Comparison of ENCODE assay signal across 1 cellular context in the genomic region with DNA sequence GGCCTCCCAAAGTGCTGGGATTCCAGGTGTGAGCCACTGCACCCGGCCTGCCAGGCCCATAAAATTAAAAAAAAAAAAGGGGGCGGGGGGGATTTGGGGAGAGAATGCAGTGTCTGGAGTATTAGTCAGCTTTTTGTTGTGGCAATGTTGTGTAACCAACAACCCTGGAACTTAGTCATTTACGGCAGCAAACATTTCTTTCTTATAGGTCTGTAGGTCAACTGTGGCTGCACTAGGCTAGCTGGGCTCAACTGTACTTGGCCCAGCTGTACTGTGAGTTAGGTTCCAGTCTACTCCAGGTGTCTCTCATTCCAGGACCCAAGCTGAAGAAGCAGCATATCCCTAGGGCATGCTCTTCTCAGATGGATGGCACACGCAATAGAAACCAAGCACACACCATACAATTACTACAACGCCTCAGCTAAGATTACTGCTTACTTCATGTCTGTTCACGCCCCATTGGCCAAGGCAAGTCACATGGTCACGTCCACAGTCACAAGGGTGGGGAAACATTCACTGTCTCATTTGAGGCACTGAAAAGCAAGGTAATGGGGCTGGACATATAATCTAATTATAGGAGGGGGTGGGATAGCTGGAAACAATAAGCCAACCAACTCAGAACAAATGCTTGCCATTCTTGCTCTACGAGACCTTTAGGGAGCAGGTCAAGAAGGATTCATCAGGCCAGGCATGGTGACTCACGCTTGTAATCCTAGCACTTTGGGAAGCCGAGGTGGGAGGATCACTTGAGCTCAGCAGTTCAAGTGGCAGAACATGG.
TF ChIP-seq lines count a peak whose summit lies in the region.

No MANE protein-coding gene starts in this region.

TF ChIP-seq in K562, 482 proteins besides CTCF, POLR2A, EP300 and RAD21 (continued from another document and continues in another):
- TF ChIP-seq, protein P1, sequence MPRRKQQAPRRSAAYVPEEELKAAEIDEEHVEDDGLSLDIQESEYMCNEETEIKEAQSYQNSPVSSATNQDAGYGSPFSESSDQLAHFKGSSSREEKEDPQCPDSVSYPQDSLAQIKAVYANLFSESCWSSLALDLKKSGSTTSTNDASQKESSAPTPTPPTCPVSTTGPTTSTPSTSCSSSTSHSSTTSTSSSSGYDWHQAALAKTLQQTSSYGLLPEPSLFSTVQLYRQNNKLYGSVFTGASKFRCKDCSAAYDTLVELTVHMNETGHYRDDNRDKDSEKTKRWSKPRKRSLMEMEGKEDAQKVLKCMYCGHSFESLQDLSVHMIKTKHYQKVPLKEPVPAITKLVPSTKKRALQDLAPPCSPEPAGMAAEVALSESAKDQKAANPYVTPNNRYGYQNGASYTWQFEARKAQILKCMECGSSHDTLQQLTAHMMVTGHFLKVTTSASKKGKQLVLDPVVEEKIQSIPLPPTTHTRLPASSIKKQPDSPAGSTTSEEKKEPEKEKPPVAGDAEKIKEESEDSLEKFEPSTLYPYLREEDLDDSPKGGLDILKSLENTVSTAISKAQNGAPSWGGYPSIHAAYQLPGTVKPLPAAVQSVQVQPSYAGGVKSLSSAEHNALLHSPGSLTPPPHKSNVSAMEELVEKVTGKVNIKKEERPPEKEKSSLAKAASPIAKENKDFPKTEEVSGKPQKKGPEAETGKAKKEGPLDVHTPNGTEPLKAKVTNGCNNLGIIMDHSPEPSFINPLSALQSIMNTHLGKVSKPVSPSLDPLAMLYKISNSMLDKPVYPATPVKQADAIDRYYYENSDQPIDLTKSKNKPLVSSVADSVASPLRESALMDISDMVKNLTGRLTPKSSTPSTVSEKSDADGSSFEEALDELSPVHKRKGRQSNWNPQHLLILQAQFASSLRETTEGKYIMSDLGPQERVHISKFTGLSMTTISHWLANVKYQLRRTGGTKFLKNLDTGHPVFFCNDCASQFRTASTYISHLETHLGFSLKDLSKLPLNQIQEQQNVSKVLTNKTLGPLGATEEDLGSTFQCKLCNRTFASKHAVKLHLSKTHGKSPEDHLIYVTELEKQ (CRISPR knock-in tag; IDR thresholded peaks at IDR 0.05), result no peak
- TF ChIP-seq E2F3 (CRISPR knock-in tag; IDR thresholded peaks at IDR 0.05) (no peak), ZNF134 (CRISPR knock-in tag; conservative IDR thresholded peaks at IDR 0.05) (no peak), ZNF77 (CRISPR knock-in tag; IDR thresholded peaks at IDR 0.05) (no peak), JUNB (CRISPR knock-in tag; conservative IDR thresholded peaks at IDR 0.05) (no peak), SNIP1 (IDR thresholded peaks at IDR 0.05; ENCODE audit: low read depth) (no peak), CBX8 (IDR thresholded peaks at IDR 0.05; ENCODE audit: borderline replicate concordance, extremely low read depth, low read depth, low read length, poor library complexity, severe bottlenecking) (no peak), SMAD2 (IDR thresholded peaks at IDR 0.05; ENCODE audit: low read depth, low read length) (no peak), RHOXF2B (CRISPR knock-in tag; conservative IDR thresholded peaks at IDR 0.05) (no peak), KAT7 (CRISPR knock-in tag; IDR thresholded peaks at IDR 0.05; ENCODE audit: borderline replicate concordance) (no peak), ZNF644 (tag; IDR thresholded peaks at IDR 0.05; ENCODE audit: low read depth) (no peak), NFXL1 (CRISPR knock-in tag; IDR thresholded peaks at IDR 0.05) (no peak), CEBPB (tag; IDR thresholded peaks at IDR 0.05) (0 out of 2 replicates have a peak, but pooled peaks have one; percentile 16), ZNF347 (CRISPR knock-in tag; IDR thresholded peaks at IDR 0.05; ENCODE audit: low read depth) (no peak), SMAD3 (CRISPR knock-in tag; conservative IDR thresholded peaks at IDR 0.05) (no peak), MEF2D (tag; conservative IDR thresholded peaks at IDR 0.05; ENCODE audit: low read depth) (no peak), ZNF583 (CRISPR knock-in tag; IDR thresholded peaks at IDR 0.05) (no peak), ZNF75A (CRISPR knock-in tag; IDR thresholded peaks at IDR 0.05) (no peak), CHD4 (IDR thresholded peaks at IDR 0.05; ENCODE audit: insufficient read depth, insufficient replicate concordance, low read depth, low read length, poor library complexity, severe bottlenecking) (no peak), ZNF121 (CRISPR knock-in tag; conservative IDR thresholded peaks at IDR 0.05) (no peak), SMARCC2 (IDR thresholded peaks at IDR 0.05; ENCODE audit: low read depth) (0 out of 2 replicates have a peak, but pooled peaks have one; percentile 54), KLF1 (tag; IDR thresholded peaks at IDR 0.05) (no peak), KDM5B (IDR thresholded peaks at IDR 0.05; ENCODE audit: insufficient replicate concordance, low read depth, low read length) (no peak), NRF1 (conservative IDR thresholded peaks at IDR 0.05 in 1 of 2, IDR thresholded peaks at IDR 0.05 in 1 of 2) (peak; percentile 19 to 46; a peak in 2 of 4 replicates), PYGO2 (tag; IDR thresholded peaks at IDR 0.05) (0 out of 2 replicates have a peak, but pooled peaks have one; percentile 39)
- TF ChIP-seq, protein P2, sequence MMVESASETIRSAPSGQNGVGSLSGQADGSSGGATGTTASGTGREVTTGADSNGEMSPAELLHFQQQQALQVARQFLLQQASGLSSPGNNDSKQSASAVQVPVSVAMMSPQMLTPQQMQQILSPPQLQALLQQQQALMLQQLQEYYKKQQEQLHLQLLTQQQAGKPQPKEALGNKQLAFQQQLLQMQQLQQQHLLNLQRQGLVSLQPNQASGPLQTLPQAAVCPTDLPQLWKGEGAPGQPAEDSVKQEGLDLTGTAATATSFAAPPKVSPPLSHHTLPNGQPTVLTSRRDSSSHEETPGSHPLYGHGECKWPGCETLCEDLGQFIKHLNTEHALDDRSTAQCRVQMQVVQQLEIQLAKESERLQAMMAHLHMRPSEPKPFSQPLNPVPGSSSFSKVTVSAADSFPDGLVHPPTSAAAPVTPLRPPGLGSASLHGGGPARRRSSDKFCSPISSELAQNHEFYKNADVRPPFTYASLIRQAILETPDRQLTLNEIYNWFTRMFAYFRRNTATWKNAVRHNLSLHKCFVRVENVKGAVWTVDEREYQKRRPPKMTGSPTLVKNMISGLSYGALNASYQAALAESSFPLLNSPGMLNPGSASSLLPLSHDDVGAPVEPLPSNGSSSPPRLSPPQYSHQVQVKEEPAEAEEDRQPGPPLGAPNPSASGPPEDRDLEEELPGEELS (CRISPR knock-in tag; IDR thresholded peaks at IDR 0.05; ENCODE audit: borderline replicate concordance), result no peak
- TF ChIP-seq, protein P3, sequence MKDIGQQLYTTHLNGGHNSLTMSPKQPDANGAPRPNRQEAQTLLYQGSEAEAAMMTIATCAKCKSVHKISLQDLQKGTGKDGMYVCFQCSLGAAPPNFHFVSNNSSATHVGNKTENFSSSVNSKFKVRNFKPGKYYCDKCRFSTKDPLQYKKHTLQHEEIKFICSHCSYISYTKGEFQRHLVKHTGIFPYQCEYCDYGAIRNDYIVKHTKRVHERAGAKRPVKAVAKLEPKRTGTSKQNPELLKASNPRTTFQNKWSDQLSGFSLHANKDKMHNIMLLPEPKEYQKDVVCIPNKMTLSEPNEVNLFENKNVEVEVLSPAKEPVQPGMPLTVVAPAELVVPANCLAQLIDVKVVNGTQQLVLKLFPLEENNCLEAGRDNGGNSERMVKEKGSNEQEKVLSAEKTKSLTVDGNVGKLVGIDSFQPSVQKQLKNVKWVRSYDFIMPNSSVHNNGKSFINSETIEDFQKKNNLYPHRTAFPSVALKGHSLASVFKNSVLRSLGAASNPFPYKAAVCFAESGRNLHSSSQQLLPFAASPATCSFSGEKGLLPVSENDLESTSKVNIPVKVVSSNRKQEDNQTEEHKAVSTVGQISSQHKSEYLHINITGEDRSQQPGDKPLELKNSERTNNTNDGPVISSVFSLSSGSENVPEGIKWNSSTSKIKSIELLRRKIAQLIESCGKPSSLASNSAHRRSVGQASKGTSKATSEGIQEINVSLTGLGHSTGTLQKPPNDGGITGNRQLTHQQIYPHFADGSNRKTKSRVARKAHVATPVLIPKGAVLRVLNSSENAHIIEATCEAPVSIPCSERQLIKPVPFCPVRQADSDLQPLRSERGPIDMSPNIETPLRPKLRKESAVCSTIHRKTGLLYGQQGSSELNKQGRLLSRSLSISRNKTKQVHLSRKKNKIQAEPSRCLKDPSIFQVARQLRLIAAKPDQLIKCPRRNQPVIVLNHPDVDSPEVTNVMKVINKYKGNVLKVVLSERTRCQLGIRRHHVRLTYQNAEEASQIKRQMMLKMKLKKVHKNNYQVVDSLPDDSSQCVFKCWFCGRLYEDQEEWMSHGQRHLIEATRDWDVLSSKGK (CRISPR knock-in tag; IDR thresholded peaks at IDR 0.05), result no peak
- TF ChIP-seq, protein P4, sequence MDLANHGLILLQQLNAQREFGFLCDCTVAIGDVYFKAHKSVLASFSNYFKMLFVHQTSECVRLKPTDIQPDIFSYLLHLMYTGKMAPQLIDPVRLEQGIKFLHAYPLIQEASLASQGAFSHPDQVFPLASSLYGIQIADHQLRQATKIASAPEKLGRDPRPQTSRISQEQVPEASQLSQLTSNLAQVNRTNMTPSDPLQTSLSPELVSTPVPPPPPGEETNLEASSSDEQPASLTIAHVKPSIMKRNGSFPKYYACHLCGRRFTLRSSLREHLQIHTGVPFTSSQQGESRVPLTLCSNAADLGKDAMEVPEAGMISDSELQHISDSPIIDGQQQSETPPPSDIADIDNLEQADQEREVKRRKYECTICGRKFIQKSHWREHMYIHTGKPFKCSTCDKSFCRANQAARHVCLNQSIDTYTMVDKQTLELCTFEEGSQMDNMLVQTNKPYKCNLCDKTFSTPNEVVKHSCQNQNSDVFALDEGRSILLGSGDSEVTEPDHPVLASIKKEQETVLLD (IDR thresholded peaks at IDR 0.05), result no peak
- TF ChIP-seq, protein P5, sequence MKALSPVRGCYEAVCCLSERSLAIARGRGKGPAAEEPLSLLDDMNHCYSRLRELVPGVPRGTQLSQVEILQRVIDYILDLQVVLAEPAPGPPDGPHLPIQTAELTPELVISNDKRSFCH (CRISPR knock-in tag; IDR thresholded peaks at IDR 0.05), result no peak
- TF ChIP-seq, protein P5 (tag; IDR thresholded peaks at IDR 0.05), result peak; percentile 55; the same call in 1 of the 2 replicates
- TF ChIP-seq, protein P6, sequence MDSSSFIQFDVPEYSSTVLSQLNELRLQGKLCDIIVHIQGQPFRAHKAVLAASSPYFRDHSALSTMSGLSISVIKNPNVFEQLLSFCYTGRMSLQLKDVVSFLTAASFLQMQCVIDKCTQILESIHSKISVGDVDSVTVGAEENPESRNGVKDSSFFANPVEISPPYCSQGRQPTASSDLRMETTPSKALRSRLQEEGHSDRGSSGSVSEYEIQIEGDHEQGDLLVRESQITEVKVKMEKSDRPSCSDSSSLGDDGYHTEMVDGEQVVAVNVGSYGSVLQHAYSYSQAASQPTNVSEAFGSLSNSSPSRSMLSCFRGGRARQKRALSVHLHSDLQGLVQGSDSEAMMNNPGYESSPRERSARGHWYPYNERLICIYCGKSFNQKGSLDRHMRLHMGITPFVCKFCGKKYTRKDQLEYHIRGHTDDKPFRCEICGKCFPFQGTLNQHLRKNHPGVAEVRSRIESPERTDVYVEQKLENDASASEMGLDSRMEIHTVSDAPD (CRISPR knock-in tag; IDR thresholded peaks at IDR 0.05), result no peak
- TF ChIP-seq, protein P7, sequence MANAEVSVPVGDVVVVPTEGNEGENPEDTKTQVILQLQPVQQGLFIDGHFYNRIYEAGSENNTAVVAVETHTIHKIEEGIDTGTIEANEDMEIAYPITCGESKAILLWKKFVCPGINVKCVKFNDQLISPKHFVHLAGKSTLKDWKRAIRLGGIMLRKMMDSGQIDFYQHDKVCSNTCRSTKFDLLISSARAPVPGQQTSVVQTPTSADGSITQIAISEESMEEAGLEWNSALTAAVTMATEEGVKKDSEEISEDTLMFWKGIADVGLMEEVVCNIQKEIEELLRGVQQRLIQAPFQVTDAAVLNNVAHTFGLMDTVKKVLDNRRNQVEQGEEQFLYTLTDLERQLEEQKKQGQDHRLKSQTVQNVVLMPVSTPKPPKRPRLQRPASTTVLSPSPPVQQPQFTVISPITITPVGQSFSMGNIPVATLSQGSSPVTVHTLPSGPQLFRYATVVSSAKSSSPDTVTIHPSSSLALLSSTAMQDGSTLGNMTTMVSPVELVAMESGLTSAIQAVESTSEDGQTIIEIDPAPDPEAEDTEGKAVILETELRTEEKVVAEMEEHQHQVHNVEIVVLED (CRISPR knock-in tag; IDR thresholded peaks at IDR 0.05), result no peak
- TF ChIP-seq, protein P8, sequence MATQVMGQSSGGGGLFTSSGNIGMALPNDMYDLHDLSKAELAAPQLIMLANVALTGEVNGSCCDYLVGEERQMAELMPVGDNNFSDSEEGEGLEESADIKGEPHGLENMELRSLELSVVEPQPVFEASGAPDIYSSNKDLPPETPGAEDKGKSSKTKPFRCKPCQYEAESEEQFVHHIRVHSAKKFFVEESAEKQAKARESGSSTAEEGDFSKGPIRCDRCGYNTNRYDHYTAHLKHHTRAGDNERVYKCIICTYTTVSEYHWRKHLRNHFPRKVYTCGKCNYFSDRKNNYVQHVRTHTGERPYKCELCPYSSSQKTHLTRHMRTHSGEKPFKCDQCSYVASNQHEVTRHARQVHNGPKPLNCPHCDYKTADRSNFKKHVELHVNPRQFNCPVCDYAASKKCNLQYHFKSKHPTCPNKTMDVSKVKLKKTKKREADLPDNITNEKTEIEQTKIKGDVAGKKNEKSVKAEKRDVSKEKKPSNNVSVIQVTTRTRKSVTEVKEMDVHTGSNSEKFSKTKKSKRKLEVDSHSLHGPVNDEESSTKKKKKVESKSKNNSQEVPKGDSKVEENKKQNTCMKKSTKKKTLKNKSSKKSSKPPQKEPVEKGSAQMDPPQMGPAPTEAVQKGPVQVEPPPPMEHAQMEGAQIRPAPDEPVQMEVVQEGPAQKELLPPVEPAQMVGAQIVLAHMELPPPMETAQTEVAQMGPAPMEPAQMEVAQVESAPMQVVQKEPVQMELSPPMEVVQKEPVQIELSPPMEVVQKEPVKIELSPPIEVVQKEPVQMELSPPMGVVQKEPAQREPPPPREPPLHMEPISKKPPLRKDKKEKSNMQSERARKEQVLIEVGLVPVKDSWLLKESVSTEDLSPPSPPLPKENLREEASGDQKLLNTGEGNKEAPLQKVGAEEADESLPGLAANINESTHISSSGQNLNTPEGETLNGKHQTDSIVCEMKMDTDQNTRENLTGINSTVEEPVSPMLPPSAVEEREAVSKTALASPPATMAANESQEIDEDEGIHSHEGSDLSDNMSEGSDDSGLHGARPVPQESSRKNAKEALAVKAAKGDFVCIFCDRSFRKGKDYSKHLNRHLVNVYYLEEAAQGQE (CRISPR knock-in tag; IDR thresholded peaks at IDR 0.05; ENCODE audit: low read depth), result no peak
